In the genomic region with DNA sequence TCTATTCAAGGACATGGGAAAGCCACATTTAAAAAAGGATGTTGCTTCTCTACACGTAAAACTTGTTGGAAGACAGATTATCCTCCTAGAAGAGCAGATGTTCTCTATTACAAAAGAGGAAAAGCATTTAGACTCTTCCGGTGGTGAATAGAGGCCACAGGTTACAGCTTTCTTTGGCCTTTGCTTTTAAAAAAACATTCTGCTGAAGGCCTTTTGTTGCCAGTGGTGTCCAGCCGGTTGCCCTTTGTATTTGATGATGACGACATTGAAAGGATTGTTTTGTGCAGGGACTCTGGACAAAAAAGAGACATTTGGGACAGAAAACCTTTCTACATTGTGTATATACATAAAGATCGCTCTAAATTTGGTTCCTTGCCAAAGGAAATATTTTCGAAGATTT, we compare ENCODE assay signal across 9 cellular contexts.
DNase-seq lines count a peak whose midpoint lies in the region; ATAC-seq and TF ChIP-seq lines count a peak whose summit lies in the region.
"Had no signal": no experiment of that assay in that cellular context is flagged by ENCODE, and none has a peak within 500 bp of the region (broad histone marks: within the 10 kb centered on the region; RNA-seq: fewer than 3 reads in every experiment).

No MANE protein-coding gene starts in this region.

- intact Hi-C loops in left cardiac atrium (cut with DNase I) (no loop called here), posterior vena cava (cut with DNase I) (loop anchor here (5.0 to 10.0 kb wide), 3 partner anchors 53 to 1120 kb away; no protein-coding TSS in a partner anchor)

- H3K9me3 Mint-ChIP-seq in WTC11 (0 out of 2 replicates have a peak, but pooled peaks cover 5% of the 10 kb centered on the region), T-cell (no peaks in the 10 kb centered on the region)
- no peaks in the 10 kb centered on the region for H3K9me3 Mint-ChIP-seq in stimulated activated effector memory CD8-positive, alpha-beta T cell treated with anti-CD3 and anti-CD28 coated beads, Interleukin-12 subunit alpha, Interleukin-12 subunit beta, amount 100 ng/mL, for 72 hours

- TF ChIP-seq CTCF in WTC11 (IDR thresholded peaks at IDR 0.05), result no peak

- CTCF ChIA-PET in WTC11 (lab: Charles Lee), result no interaction called here
- CTCF ChIA-PET in T-cell (lab: Charles Lee), result no interaction called here

- no peaks in the 10 kb centered on the region for H3K36me3 Mint-ChIP-seq in WTC11
- no peaks in the 10 kb centered on the region for H3K36me3 Mint-ChIP-seq in stimulated activated effector memory CD8-positive, alpha-beta T cell treated with anti-CD3 and anti-CD28 coated beads, Interleukin-12 subunit alpha, Interleukin-12 subunit beta, amount 100 ng/mL, for 72 hours
- no peaks in the 10 kb centered on the region for H3K36me3 Mint-ChIP-seq in T-cell

- H3K27ac Mint-ChIP-seq in WTC11 (peak overlapping the region; percentile 18; the same call in 1 of the 2 replicates), T-cell (no peak overlapping the region)
- H3K27ac Mint-ChIP-seq in stimulated activated effector memory CD8-positive, alpha-beta T cell treated with anti-CD3 and anti-CD28 coated beads, Interleukin-12 subunit alpha, Interleukin-12 subunit beta, amount 100 ng/mL, for 72 hours, result no peak overlapping the region

- POLR2A ChIA-PET in WTC11 (lab: Charles Lee), result interaction anchor here (0.6 kb wide), 1 partner anchor 461 kb away, joined by 4 read pairs; no protein-coding TSS in a partner anchor
- POLR2A ChIA-PET in T-cell (lab: Charles Lee), result no interaction called here

- H3K27me3 Mint-ChIP-seq in WTC11 (ENCODE audit: low read depth) (no peaks in the 10 kb centered on the region; the same call in 1 of the 2 replicates), T-cell (no peaks in the 10 kb centered on the region)

- no peak overlapping the region for H3K4me3 ChIP-seq in skeletal muscle cell (ENCODE audit: low read depth, low read length)
- H3K4me3 ChIP-seq: lung had no signal

- H3K4me1 Mint-ChIP-seq in WTC11 (peaks cover 32% of the 10 kb centered on the region), T-cell (peaks cover 22 to 25% (median 23%) of the 10 kb centered on the region in 3 donors)
- no peaks in the 10 kb centered on the region for H3K4me1 Mint-ChIP-seq in stimulated activated effector memory CD8-positive, alpha-beta T cell treated with anti-CD3 and anti-CD28 coated beads, Interleukin-12 subunit alpha, Interleukin-12 subunit beta, amount 100 ng/mL, for 72 hours

- peak; percentile 72 to 76 for DNase-seq in Kasumi-1 (lab: John Stamatoyannopoulos, UW)
- no peak for DNase-seq in WTC11 (ENCODE audit: low spot score)
- no peak for DNase-seq in left cardiac atrium
- DNase-seq in skeletal muscle cell (ENCODE audit: low read depth), result peak; percentile 67
- no peak for DNase-seq in posterior vena cava (ENCODE audit: low spot score)
- DNase-seq in stimulated activated effector memory CD8-positive, alpha-beta T cell treated with anti-CD3 and anti-CD28 coated beads, Interleukin-12 subunit alpha, Interleukin-12 subunit beta, amount 100 ng/mL, for 72 hours (ENCODE audit: low spot score in 2 of 2), result no peak
- DNase-seq in T-cell, result no peak
- no peak for DNase-seq in DMS53 treated with DMSO at 0.1 percent for 48 hours (lab: John Stamatoyannopoulos, UW; ENCODE audit: unreplicated experiment)

- peak; percentile 60 for ATAC-seq in WTC11
- peak; percentile 50 to 60 for ATAC-seq in left cardiac atrium
- ATAC-seq in stimulated activated effector memory CD8-positive, alpha-beta T cell treated with anti-CD3 and anti-CD28 coated beads, Interleukin-12 subunit alpha, Interleukin-12 subunit beta, amount 100 ng/mL, for 72 hours, result no peak
- no peak for ATAC-seq in T-cell (replicated peaks in 1 of 4)

- H3K4me3 Mint-ChIP-seq in WTC11, result no peak overlapping the region
- no peak overlapping the region for H3K4me3 Mint-ChIP-seq in stimulated activated effector memory CD8-positive, alpha-beta T cell treated with anti-CD3 and anti-CD28 coated beads, Interleukin-12 subunit alpha, Interleukin-12 subunit beta, amount 100 ng/mL, for 72 hours
- H3K4me3 Mint-ChIP-seq in T-cell, result no peak overlapping the region

TF ChIP-seq in WTC11, 78 proteins besides CTCF, POLR2A, EP300 and RAD21:
- TF ChIP-seq E2F4 (CRISPR knock-in tag; IDR thresholded peaks at IDR 0.05; ENCODE audit: borderline replicate concordance, low read depth) (no peak), HMGXB4 (CRISPR knock-in tag; IDR thresholded peaks at IDR 0.05) (no peak), EMX1 (CRISPR knock-in tag; IDR thresholded peaks at IDR 0.05) (no peak), RORB (CRISPR knock-in tag; IDR thresholded peaks at IDR 0.05) (no peak), ATF2 (CRISPR knock-in tag; IDR thresholded peaks at IDR 0.05; ENCODE audit: borderline replicate concordance, low read depth) (no peak), ZNF317 (CRISPR knock-in tag; IDR thresholded peaks at IDR 0.05; ENCODE audit: borderline replicate concordance, low read depth) (no peak), HMGA2 (CRISPR knock-in tag; IDR thresholded peaks at IDR 0.05) (no peak), SMAD3 (CRISPR knock-in tag; IDR thresholded peaks at IDR 0.05; ENCODE audit: borderline replicate concordance) (no peak), ZNF121 (CRISPR knock-in tag; IDR thresholded peaks at IDR 0.05) (no peak)

Comparison
In these comparisons a context has a peak if more than half of its experiments do, and no peak if none do; other contexts are left out.
1. DNase-seq: peak in Kasumi-1 (2 of 2) and skeletal muscle cell (single experiment); none in WTC11 (single experiment), left cardiac atrium (single experiment), posterior vena cava (single experiment), stimulated activated effector memory CD8-positive, alpha-beta T cell treated with anti-CD3 and anti-CD28 coated beads, Interleukin-12 subunit alpha, Interleukin-12 subunit beta, amount 100 ng/mL, for 72 hours (0 of 2), T-cell (0 of 34) and DMS53 treated with DMSO at 0.1 percent for 48 hours (single experiment).
2. ATAC-seq: peak in WTC11 (single experiment) and left cardiac atrium (2 of 2); none in stimulated activated effector memory CD8-positive, alpha-beta T cell treated with anti-CD3 and anti-CD28 coated beads, Interleukin-12 subunit alpha, Interleukin-12 subunit beta, amount 100 ng/mL, for 72 hours (single experiment) and T-cell (0 of 4).
3. intact Hi-C loops: an anchor here in posterior vena cava (5.0 to 10.0 kb wide); none called in left cardiac atrium.